13 cellular contexts compared by ENCODE assay signal in the genomic region with DNA sequence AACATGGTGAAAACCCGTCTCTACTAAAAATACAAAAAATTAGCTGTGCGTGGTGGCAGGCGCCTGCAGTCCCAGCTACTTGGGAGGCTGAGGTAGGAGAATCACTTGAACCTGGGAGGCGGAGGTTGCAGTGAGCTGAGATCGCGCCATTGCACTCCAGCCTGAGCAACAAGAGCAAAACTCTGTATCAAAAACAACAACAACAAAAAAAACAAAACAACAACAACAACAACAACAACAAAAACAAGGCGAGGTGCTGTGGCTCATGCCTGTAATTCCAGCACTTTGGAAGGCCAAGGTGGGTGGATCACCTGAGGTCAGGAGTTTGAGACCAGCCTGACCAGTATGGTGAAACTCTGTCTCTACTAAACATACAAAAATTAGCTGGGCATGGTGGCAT. TPM values are rescaled to one million over a fixed set of nuclear protein-coding genes. Genes with fewer than 3 reads are reported as not detected.
"Had no signal": no experiment of that assay in that cellular context is flagged by ENCODE, and none has a peak within 500 bp of the region (broad histone marks: within the 10 kb centered on the region; RNA-seq: fewer than 3 reads in every experiment).

No MANE protein-coding gene starts in this region.

RNA-seq across cellular contexts. Expression of gene HOXB1, which starts 21.1 kb away (rescaled TPM):
- total RNA-seq: stomach, subcutaneous adipose tissue, suprapubic skin, temporal lobe, thoracic aorta, thyroid gland, tibial nerve, transverse colon, upper lobe of left lung, upper lobe of right lung, urinary bladder, uterus, vagina had no signal
- polyA plus RNA-seq: urinary bladder had no signal

RNA-seq across cellular contexts. Expression of gene HOXB2, which starts 35.2 kb away (rescaled TPM):
- total RNA-seq: temporal lobe had no signal
